ENCODE assay signal across 8 cellular contexts in genomic region chr3:129120254-129121004, GRCh38. TPM values are rescaled to one million over a fixed set of nuclear protein-coding genes. Genes with fewer than 3 reads are reported as not detected.
DNase-seq lines count a peak whose midpoint lies in the region; ATAC-seq, FAIRE-seq and TF ChIP-seq lines count a peak whose summit lies in the region.

No MANE protein-coding gene starts in this region.

- H3K4me2 ChIP-seq in GM23338 = peak overlapping the region; percentile 81

- peaks cover 12% of the 10 kb centered on the region for H3K27me3 Mint-ChIP-seq in GM23338 (ENCODE audit: insufficient read depth, low read depth, poor library complexity)

- H3K4me3 ChIP-seq in GM23338 (peak overlapping the region; percentile 62), kidney (ENCODE audit: low read length in 2 of 2) (peak overlapping the region; percentile 77 to 87)

- H3K9me3 ChIP-seq in kidney (ENCODE audit: control insufficient read depth in 1 of 2, low read length in 2 of 2) = no peaks in the 10 kb centered on the region

- peaks cover 8% of the 10 kb centered on the region for H3F3A ChIP-seq in GM23338 (replicated peaks; ENCODE audit: low read depth)

- peaks cover 48% of the 10 kb centered on the region for H3K79me2 ChIP-seq in GM23338 (replicated peaks; ENCODE audit: insufficient read depth)

- intact Hi-C loops in kidney (cut with DNase I) = no loop called here

- H3K4me1 ChIP-seq in GM23338 (ENCODE audit: insufficient read depth) (peaks cover 49% of the 10 kb centered on the region), kidney (ENCODE audit: control insufficient read depth in 1 of 2, insufficient read depth in 1 of 2, low read depth in 1 of 2, low read length in 2 of 2) (peaks cover 38% of the 10 kb centered on the region in 2 donors)

- TF ChIP-seq CTCF in GM10248 (IDR thresholded peaks at IDR 0.05; ENCODE audit: control extremely low read depth, extremely low read depth, low read depth, missing control alignments) (no peak), GM23338 (conservative IDR thresholded peaks at IDR 0.05; ENCODE audit: low read depth in 2 of 2) (no peak), kidney (IDR thresholded peaks at IDR 0.05; ENCODE audit: borderline replicate concordance, extremely low read depth, insufficient read depth) (peak; percentile 22)

- H3K27ac Mint-ChIP-seq in GM23338 = peak overlapping the region; percentile 95

- FAIRE-seq in kidney (lab: Jason Lieb, UNC) = peak; percentile 27

- H3K27ac ChIP-seq in GM23338 (ENCODE audit: low read depth) = peak overlapping the region; percentile 95
- peak overlapping the region; percentile 86 to 94 for H3K27ac ChIP-seq in kidney (ENCODE audit: low read depth in 2 of 2, low read length in 2 of 2)

- POLR2A ChIA-PET in GM10248 (lab: Yijun Ruan, JAX) = no interaction called here

- no peaks in the 10 kb centered on the region for H3K9me2 ChIP-seq in GM23338 (ENCODE audit: insufficient read depth)

- peaks cover 54% of the 10 kb centered on the region for H3K4me1 Mint-ChIP-seq in GM23338

- H3K9me3 Mint-ChIP-seq in GM23338 = no peaks in the 10 kb centered on the region; the same call in 2 of the 3 replicates

- H3K9ac ChIP-seq in kidney (ENCODE audit: low read length in 2 of 2) = peak overlapping the region; percentile 76 to 95

- H3K4me3 Mint-ChIP-seq in GM23338 = peak overlapping the region; percentile 74

- 0 out of 2 replicates have a peak, but pooled peaks cover 3% of the 10 kb centered on the region for H3K36me3 ChIP-seq in GM23338 (ENCODE audit: insufficient read depth)
- peaks cover 5 to 9% of the 10 kb centered on the region in 2 donors for H3K36me3 ChIP-seq in kidney (ENCODE audit: control insufficient read depth in 1 of 2, insufficient read depth in 2 of 2, low read length in 2 of 2)

- peaks cover 5% of the 10 kb centered on the region for H3K36me3 Mint-ChIP-seq in GM23338 (ENCODE audit: low read depth)

- CTCF ChIA-PET in GM10248 (lab: Yijun Ruan, JAX) = interaction anchor here (1.4 to 7.5 kb wide), 7 partner anchors 12 to 196 kb away, joined by 4 to 39 read pairs (median 6); partner anchors contain the start of gene COPG1

- no peak overlapping the region for H2AFZ ChIP-seq in GM23338

- H4K20me1 ChIP-seq in GM23338 (replicated peaks; ENCODE audit: insufficient read depth) = peaks cover 4% of the 10 kb centered on the region; the same call in 1 of the 2 replicates

- DNase-seq in GM10248 (ENCODE audit: extremely low spot score) = peak; percentile 92
- DNase-seq in GM23338 (ENCODE audit: low spot score) = peak; percentile 96
- DNase-seq in Kasumi-1 (lab: John Stamatoyannopoulos, UW) = peak; percentile 98 to 99
- DNase-seq in activated CD4-positive, CD25-positive, alpha-beta regulatory T cell treated with anti-CD3 and anti-CD28 coated beads, Interleukin-2, amount 50 U/mL, for 16 hours (ENCODE audit: low read depth, low spot score) = peak; percentile 85
- DNase-seq in cerebellar cortex (ENCODE audit: low spot score) = peak; percentile 65
- peak; percentile 97 for DNase-seq in kidney
- DNase-seq in stimulated activated CD4-positive, alpha-beta T cell treated with anti-CD3 and anti-CD28 coated beads, Interleukin-15, amount 100 ng/mL, for 24 hours = peak; percentile 96
- DNase-seq in NCI-H526 treated with DMSO at 0.1 percent for 48 hours (lab: John Stamatoyannopoulos, UW) = no peak

- peak; percentile 23 for ATAC-seq in GM23338

- H3K27me3 ChIP-seq in GM23338 (ENCODE audit: insufficient read depth) = no peaks in the 10 kb centered on the region

TF ChIP-seq in GM23338, 12 proteins besides CTCF, POLR2A, EP300 and RAD21:
- TF ChIP-seq POLR2AphosphoS5 (IDR thresholded peaks at IDR 0.05; ENCODE audit: low read depth) (peak; percentile 82), EZH2 (IDR thresholded peaks at IDR 0.05; ENCODE audit: low read depth, unreplicated experiment) (no peak), ETS1 (IDR thresholded peaks at IDR 0.05) (peak; percentile 73; the same call in 1 of the 2 replicates), CREB1 (CRISPR knock-in tag; IDR thresholded peaks at IDR 0.05; ENCODE audit: low read depth) (peak; percentile 8; the same call in 1 of the 2 replicates), STAT1 (IDR thresholded peaks at IDR 0.05; ENCODE audit: unreplicated experiment) (no peak), JUNB (IDR thresholded peaks at IDR 0.05; ENCODE audit: unreplicated experiment) (no peak), ZNF462 (CRISPR knock-in tag; IDR thresholded peaks at IDR 0.05) (no peak)

RNA-seq across cellular contexts. Expression of gene RAB43, which starts 1.2 kb away (rescaled TPM):
- 32.5 and 37.0 TPM in 2 replicates for total RNA-seq in GM23338 (2014; rRNA removed; shearing (Covaris generic))
- 5.7 and 7.3 TPM in 2 replicates for polyA plus RNA-seq in GM23338 (2016; fragmentation: Nextera tagmentation; extraction: Ambion mirVana)
- total RNA-seq in kidney = 27.6 TPM
- polyA plus RNA-seq in kidney (ENCODE audit: insufficient read depth, low read depth, low replicate concordance) = 5.5 TPM

RNA-seq across cellular contexts. Expression of gene ISY1, which starts 40.4 kb away (rescaled TPM):
- 10.0 and 11.3 TPM in 2 replicates for total RNA-seq in GM23338 (2014; rRNA removed; shearing (Covaris generic))
- 20.2 and 23.6 TPM in 2 replicates for polyA plus RNA-seq in GM23338 (2016; fragmentation: Nextera tagmentation; extraction: Ambion mirVana)
- total RNA-seq in kidney = 27.1 TPM
- 22.4 TPM for polyA plus RNA-seq in kidney (ENCODE audit: insufficient read depth, low read depth, low replicate concordance)

RNA-seq across cellular contexts. Expression of gene GP9, which starts 59.9 kb away (rescaled TPM):
- not detected in 2 replicates for total RNA-seq in GM23338 (2014; rRNA removed; shearing (Covaris generic))
- polyA plus RNA-seq in GM23338 (2016; fragmentation: Nextera tagmentation; extraction: Ambion mirVana) (not detected in 2 replicates), kidney (ENCODE audit: insufficient read depth, low read depth, low replicate concordance) (0.49 TPM)
- total RNA-seq in kidney = not detected
